1 cellular context compared by ENCODE assay signal in the genomic region with DNA sequence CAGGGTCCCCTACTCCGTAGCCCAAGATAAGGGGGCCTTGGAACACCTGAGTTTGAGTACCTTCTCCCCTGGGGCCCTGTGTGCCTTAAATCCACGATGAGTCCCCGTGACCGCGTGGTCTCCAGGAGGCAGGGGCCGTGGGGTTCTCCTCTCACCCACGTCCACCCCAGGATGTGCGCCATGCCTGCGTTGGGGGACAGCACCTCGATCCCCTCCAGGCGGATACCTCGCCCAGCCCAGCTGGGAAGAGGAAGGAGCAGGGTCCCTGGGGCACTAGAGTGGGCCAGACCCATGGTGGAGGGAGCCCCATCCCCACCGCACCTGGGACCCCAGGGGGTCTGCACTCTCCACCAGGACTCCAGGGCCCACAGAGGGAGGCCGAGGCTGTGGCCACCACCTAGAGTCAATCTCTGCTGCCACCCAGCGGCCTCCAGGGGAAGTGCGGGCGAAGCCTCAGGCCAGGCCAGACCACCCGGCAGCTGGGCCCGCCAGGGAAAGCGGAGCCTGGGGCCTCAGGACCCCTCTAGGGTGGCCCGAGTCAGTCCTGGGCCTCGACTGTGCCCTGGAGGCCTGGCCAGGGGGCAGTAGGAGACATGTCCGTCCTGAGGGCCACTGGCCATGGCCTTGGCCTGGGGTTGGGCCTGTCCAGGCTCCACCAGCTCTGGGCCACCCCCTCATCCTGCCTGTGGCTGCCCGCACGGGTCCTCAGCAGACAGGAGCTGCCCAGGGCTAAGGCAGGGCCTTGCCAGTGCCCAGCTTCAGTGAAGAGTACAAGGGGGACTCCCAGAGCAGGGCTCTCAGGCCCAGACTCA.
TF ChIP-seq lines count a peak whose summit lies in the region.

No MANE protein-coding gene starts in this region.

TF ChIP-seq in HCT116, 20 proteins besides CTCF, POLR2A, EP300 and RAD21:
- TF ChIP-seq, protein P1, sequence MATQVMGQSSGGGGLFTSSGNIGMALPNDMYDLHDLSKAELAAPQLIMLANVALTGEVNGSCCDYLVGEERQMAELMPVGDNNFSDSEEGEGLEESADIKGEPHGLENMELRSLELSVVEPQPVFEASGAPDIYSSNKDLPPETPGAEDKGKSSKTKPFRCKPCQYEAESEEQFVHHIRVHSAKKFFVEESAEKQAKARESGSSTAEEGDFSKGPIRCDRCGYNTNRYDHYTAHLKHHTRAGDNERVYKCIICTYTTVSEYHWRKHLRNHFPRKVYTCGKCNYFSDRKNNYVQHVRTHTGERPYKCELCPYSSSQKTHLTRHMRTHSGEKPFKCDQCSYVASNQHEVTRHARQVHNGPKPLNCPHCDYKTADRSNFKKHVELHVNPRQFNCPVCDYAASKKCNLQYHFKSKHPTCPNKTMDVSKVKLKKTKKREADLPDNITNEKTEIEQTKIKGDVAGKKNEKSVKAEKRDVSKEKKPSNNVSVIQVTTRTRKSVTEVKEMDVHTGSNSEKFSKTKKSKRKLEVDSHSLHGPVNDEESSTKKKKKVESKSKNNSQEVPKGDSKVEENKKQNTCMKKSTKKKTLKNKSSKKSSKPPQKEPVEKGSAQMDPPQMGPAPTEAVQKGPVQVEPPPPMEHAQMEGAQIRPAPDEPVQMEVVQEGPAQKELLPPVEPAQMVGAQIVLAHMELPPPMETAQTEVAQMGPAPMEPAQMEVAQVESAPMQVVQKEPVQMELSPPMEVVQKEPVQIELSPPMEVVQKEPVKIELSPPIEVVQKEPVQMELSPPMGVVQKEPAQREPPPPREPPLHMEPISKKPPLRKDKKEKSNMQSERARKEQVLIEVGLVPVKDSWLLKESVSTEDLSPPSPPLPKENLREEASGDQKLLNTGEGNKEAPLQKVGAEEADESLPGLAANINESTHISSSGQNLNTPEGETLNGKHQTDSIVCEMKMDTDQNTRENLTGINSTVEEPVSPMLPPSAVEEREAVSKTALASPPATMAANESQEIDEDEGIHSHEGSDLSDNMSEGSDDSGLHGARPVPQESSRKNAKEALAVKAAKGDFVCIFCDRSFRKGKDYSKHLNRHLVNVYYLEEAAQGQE (IDR thresholded peaks at IDR 0.05; ENCODE audit: low read depth), result no peak
- TF ChIP-seq, protein P2, sequence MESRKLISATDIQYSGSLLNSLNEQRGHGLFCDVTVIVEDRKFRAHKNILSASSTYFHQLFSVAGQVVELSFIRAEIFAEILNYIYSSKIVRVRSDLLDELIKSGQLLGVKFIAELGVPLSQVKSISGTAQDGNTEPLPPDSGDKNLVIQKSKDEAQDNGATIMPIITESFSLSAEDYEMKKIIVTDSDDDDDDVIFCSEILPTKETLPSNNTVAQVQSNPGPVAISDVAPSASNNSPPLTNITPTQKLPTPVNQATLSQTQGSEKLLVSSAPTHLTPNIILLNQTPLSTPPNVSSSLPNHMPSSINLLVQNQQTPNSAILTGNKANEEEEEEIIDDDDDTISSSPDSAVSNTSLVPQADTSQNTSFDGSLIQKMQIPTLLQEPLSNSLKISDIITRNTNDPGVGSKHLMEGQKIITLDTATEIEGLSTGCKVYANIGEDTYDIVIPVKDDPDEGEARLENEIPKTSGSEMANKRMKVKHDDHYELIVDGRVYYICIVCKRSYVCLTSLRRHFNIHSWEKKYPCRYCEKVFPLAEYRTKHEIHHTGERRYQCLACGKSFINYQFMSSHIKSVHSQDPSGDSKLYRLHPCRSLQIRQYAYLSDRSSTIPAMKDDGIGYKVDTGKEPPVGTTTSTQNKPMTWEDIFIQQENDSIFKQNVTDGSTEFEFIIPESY (IDR thresholded peaks at IDR 0.05; ENCODE audit: extremely low read depth, insufficient replicate concordance, low read length), result no peak
- TF ChIP-seq ZFX (IDR thresholded peaks at IDR 0.05) (no peak; the same call in 1 of the 2 replicates), SIN3A (IDR thresholded peaks at IDR 0.05; ENCODE audit: low read depth) (no peak), CBX3 (IDR thresholded peaks at IDR 0.05; ENCODE audit: low read depth) (no peak), EZH2 (IDR thresholded peaks at IDR 0.05) (no peak), EZH2phosphoT487 (IDR thresholded peaks at IDR 0.05; ENCODE audit: borderline replicate concordance) (no peak), ZNF274 (IDR thresholded peaks at IDR 0.05; ENCODE audit: low read depth, low read length) (no peak), CEBPB (IDR thresholded peaks at IDR 0.05; ENCODE audit: low read depth) (no peak), ELF1 (IDR thresholded peaks at IDR 0.05; ENCODE audit: borderline replicate concordance, low read depth) (no peak), JUND (IDR thresholded peaks at IDR 0.05) (no peak), POLR2AphosphoS5 (IDR thresholded peaks at IDR 0.05; ENCODE audit: low read depth, low read length) (no peak)
- TF ChIP-seq, protein P3, sequence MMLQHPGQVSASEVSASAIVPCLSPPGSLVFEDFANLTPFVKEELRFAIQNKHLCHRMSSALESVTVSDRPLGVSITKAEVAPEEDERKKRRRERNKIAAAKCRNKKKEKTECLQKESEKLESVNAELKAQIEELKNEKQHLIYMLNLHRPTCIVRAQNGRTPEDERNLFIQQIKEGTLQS (IDR thresholded peaks at IDR 0.05), result no peak
